In the genomic region with DNA sequence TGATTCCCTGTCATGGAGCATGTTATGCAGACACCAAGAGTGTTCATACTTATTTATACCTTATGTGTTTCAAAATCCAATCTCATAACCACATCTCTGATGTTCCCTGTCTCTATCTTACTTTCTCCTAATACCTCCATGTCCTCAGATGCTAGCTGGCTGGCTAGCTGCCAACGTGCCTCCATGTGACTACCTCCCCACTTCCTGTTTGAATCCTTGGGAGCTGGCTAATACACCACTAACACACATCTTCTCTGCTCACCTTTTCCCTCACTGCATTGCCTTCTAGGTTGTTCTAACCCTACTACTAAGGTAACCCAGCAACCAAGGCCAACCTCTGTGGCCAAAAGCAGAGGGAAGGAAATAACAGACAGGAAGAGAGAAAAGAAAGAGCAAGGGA, we compare ENCODE assay signal across 14 cellular contexts. TPM values are rescaled to one million over a fixed set of nuclear protein-coding genes. Genes with fewer than 3 reads are reported as not detected.
DNase-seq lines count a peak whose midpoint lies in the region; ATAC-seq, FAIRE-seq and TF ChIP-seq lines count a peak whose summit lies in the region.
"Had no signal": no experiment of that assay in that cellular context is flagged by ENCODE, and none has a peak within 500 bp of the region (broad histone marks: within the 10 kb centered on the region; RNA-seq: fewer than 3 reads in every experiment).

No MANE protein-coding gene starts in this region.

- no TSS peak for BruUV-seq in HepG2 (replicated peaks; lab: Mats Ljungman, UMichigan)

- H3K4me3 ChIP-seq in SK-N-SH (ENCODE audit: low read depth in 2 of 2, low read length in 1 of 2) (no peak overlapping the region), HepG2 (replicated peaks in 1 of 3; ENCODE audit: insufficient read depth in 1 of 3, low read depth in 2 of 3, low read length in 3 of 3) (no peak overlapping the region)
- H3K4me3 ChIP-seq: pancreas, uterus had no signal

- DNase-seq in SK-N-SH (peak; percentile 7), GM12891 (ENCODE audit: insufficient read length, low spot score) (no peak), T-cell (peak in 11 of 34 experiments; percentile 2 to 55 (median 37)), kidney tubule cell (ENCODE audit: low spot score) (peak; percentile 67), HepG2 (ENCODE audit: low spot score) (no peak), HTR-8/SVneo (ENCODE audit: insufficient read length, low spot score) (no peak), cerebellar cortex (ENCODE audit: low spot score) (no peak)
- DNase-seq: activated CD4-positive, alpha-beta memory T cell treated with anti-CD3 and anti-CD28 coated beads for 36 hours; NCI-H1105 treated with DMSO at 0.1 percent for 48 hours; uterus had no signal

- H2AFZ ChIP-seq in SK-N-SH (ENCODE audit: low read depth), result no peak overlapping the region
- no peak overlapping the region for H2AFZ ChIP-seq in HepG2 (ENCODE audit: low read length)

- H3K79me2 ChIP-seq in SK-N-SH (ENCODE audit: insufficient read depth) (no peaks in the 10 kb centered on the region), HepG2 (ENCODE audit: insufficient read depth, low read length) (no peaks in the 10 kb centered on the region)

- TF ChIP-seq CTCF in SK-N-SH (IDR thresholded peaks at IDR 0.05) (no peak), HepG2 (CRISPR knock-in tag; IDR thresholded peaks at IDR 0.05) (no peak)

- H3K27ac ChIP-seq in SK-N-SH (ENCODE audit: low read depth in 2 of 2, low read length in 1 of 2) (no peak overlapping the region), HepG2 (ENCODE audit: extremely low read length, insufficient read depth, low read length) (no peak overlapping the region)
- H3K27ac ChIP-seq: pancreas, uterus had no signal

- no peaks in the 10 kb centered on the region for H3F3A ChIP-seq in SK-N-SH (replicated peaks; ENCODE audit: insufficient read depth)

- CTCF ChIA-PET in SK-N-SH (lab: Yijun Ruan, JAX), result interaction anchor here (0.9 to 1.3 kb wide), 2 partner anchors 27 to 170 kb away, joined by 3 read pairs; a partner anchor contains a TSS
- CTCF ChIA-PET in T-cell (lab: Charles Lee), result no interaction called here
- CTCF ChIA-PET in HepG2 (lab: Yijun Ruan, JAX; ENCODE audit: low intra/inter-chr PET ratio, low total read pairs), result no interaction called here

- in situ Hi-C loops in HepG2 (cut with HindIII; ENCODE audit: extremely low pct_ligation_motif_present, low pct_unique_long_range_greater_than_20kb), result no loop called here

- FAIRE-seq in GM12891 (lab: Jason Lieb, UNC) (peak; percentile 51), HepG2 (lab: Jason Lieb, UNC) (no peak), HTR-8/SVneo (lab: Jason Lieb, UNC) (no peak)
- FAIRE-seq: pancreas, RCC 7860 had no signal

- H3K4me2 ChIP-seq in SK-N-SH (no peak overlapping the region), HepG2 (ENCODE audit: low read depth, low read length) (no peak overlapping the region)

- H3K27me3 Mint-ChIP-seq in T-cell, result no peaks in the 10 kb centered on the region
- H3K27me3 Mint-ChIP-seq: activated CD4-positive, alpha-beta memory T cell treated with anti-CD3 and anti-CD28 coated beads for 36 hours had no signal

- H4K20me1 ChIP-seq in SK-N-SH (ENCODE audit: insufficient read depth) (no peaks in the 10 kb centered on the region), HepG2 (ENCODE audit: insufficient read depth, low read length) (no peaks in the 10 kb centered on the region)

- ATAC-seq in SK-N-SH treated with all-trans-retinoic acid at 6 μM for 48 hours (no peak), T-cell (replicated peaks in 1 of 4) (peak in 2 of 4 experiments; percentile 35 to 52), HepG2 (no peak)
- ATAC-seq: pancreas had no signal

- intact Hi-C loops in HepG2 (cut with micrococcal nuclease; ENCODE audit: unreplicated experiment), result no loop called here

- H3K9ac ChIP-seq in SK-N-SH (no peak overlapping the region), HepG2 (ENCODE audit: insufficient read depth, low read depth, low read length) (no peak overlapping the region)

- peaks cover 71% of the 10 kb centered on the region for H3K36me3 Mint-ChIP-seq in T-cell

- H3K27ac Mint-ChIP-seq in T-cell, result peak overlapping the region; percentile 25 to 49
- H3K27ac Mint-ChIP-seq: activated CD4-positive, alpha-beta memory T cell treated with anti-CD3 and anti-CD28 coated beads for 36 hours had no signal

- peaks cover 32 to 36% (median 35%) of the 10 kb centered on the region in 3 donors for H3K4me1 Mint-ChIP-seq in T-cell

- H3K27me3 ChIP-seq in SK-N-SH (ENCODE audit: insufficient read depth) (no peaks in the 10 kb centered on the region), HepG2 (ENCODE audit: control insufficient read depth in 1 of 2, insufficient read depth in 2 of 2, low read length in 2 of 2) (no peaks in the 10 kb centered on the region)
- H3K27me3 ChIP-seq: pancreas, uterus had no signal

- TF ChIP-seq RAD21 in SK-N-SH (IDR thresholded peaks at IDR 0.05; ENCODE audit: low read length), result no peak
- TF ChIP-seq RAD21 in HepG2 (CRISPR knock-in tag; IDR thresholded peaks at IDR 0.05), result no peak

- H3K9me2 ChIP-seq in SK-N-SH, result 0 out of 2 replicates have a peak, but pooled peaks cover 5% of the 10 kb centered on the region

- POLR2A ChIA-PET in SK-N-SH (lab: Yijun Ruan, JAX), result no interaction called here
- POLR2A ChIA-PET in T-cell (lab: Charles Lee), result interaction anchor here in 1 of 2 donors (0.6 kb wide), 1 partner anchor 393 kb away, joined by 3 read pairs; no protein-coding TSS in a partner anchor
- POLR2A ChIA-PET in HepG2 (lab: Yijun Ruan, JAX), result no interaction called here

- H3K36me3 ChIP-seq in SK-N-SH (replicated peaks in 1 of 2; ENCODE audit: control insufficient read depth in 1 of 2, insufficient read depth in 2 of 2, low read length in 1 of 2), result peaks cover 0 to 5% of the 10 kb centered on the region in 2 experiments
- no peaks in the 10 kb centered on the region for H3K36me3 ChIP-seq in HepG2 (replicated peaks in 1 of 2; ENCODE audit: control insufficient read depth in 1 of 2, insufficient read depth in 2 of 2, low read length in 2 of 2)
- H3K36me3 ChIP-seq: pancreas, uterus had no signal

- TF ChIP-seq POLR2A in GM12891 (IDR thresholded peaks at IDR 0.05; ENCODE audit: low read depth, low read length), result no peak
- TF ChIP-seq POLR2A in HepG2 (IDR thresholded peaks at IDR 0.05; ENCODE audit: insufficient read depth in 1 of 2, low read depth in 2 of 2, low read length in 2 of 2), result no peak

- peaks cover 4 to 23% (median 17%) of the 10 kb centered on the region in 3 donors for H3K9me3 Mint-ChIP-seq in T-cell

- peak overlapping the region in 1 of 3 donors; percentile 0 for H3K4me3 Mint-ChIP-seq in T-cell
- H3K4me3 Mint-ChIP-seq: activated CD4-positive, alpha-beta memory T cell treated with anti-CD3 and anti-CD28 coated beads for 36 hours had no signal

- H3K4me1 ChIP-seq in SK-N-SH (ENCODE audit: control insufficient read depth in 1 of 2, insufficient read depth in 2 of 2, low read depth in 1 of 2, low read length in 1 of 2) (peaks cover 0 to 2% of the 10 kb centered on the region in 2 experiments; a peak in 1 of 4 replicates), HepG2 (ENCODE audit: insufficient read depth, low read length) (peaks cover 18% of the 10 kb centered on the region)
- H3K4me1 ChIP-seq: pancreas, uterus had no signal

- H3K9me3 ChIP-seq in SK-N-SH (0 out of 2 replicates have a peak, but pooled peaks cover 9% of the 10 kb centered on the region), HepG2 (ENCODE audit: low read length) (peaks cover 22% of the 10 kb centered on the region)
- H3K9me3 ChIP-seq: pancreas, uterus had no signal

- no peak for TF ChIP-seq EP300 in SK-N-SH (IDR thresholded peaks at IDR 0.05; ENCODE audit: borderline replicate concordance in 1 of 2, low read depth in 1 of 2, low read length in 1 of 2)
- no peak for TF ChIP-seq EP300 in HepG2 (IDR thresholded peaks at IDR 0.05; ENCODE audit: low read depth in 2 of 2, low read length in 2 of 2)
- no peak for TF ChIP-seq EP300 in HepG2 (CRISPR knock-in tag; IDR thresholded peaks at IDR 0.05; ENCODE audit: borderline replicate concordance)

- WGBS in SK-N-SH (ENCODE audit: low lambda C conversion rate), result 19% methylated on average over 1 of the region's 1 CpG
- whole genome bisulfite sequencing in HepG2 (ENCODE audit: low lambda C conversion rate), result 74% methylated on average over 1 of the region's 1 CpG

RNA-seq across cellular contexts. Expression of a gene that starts 27.3 kb away (rescaled TPM):
- polyA plus RNA-seq in SK-N-SH (2012; rRNA removed), result 14.6 and 15.7 TPM in 2 replicates
- 19.0 and 25.6 TPM in 2 replicates for polyA plus RNA-seq in SK-N-SH (2012; cell fraction: cytosol; rRNA removed)
- 12.0 and 13.5 TPM in 2 replicates for polyA plus RNA-seq in SK-N-SH (2012; cell fraction: nucleus; rRNA removed)
- polyA plus RNA-seq in GM12891 (2012; ENCODE audit: low read depth, missing spikeins), result 6.1 TPM
- total RNA-seq in T-cell, result 10 to 100 TPM; 17.4 to 24.7 (median 20.1) TPM
- total RNA-seq in HepG2 (2016; rRNA removed; fragmentation: Illumina TruSeq; extraction: Trizol), result 28.5 and 44.6 TPM in 2 replicates
- total RNA-seq in HepG2 (2016; cell fraction: cytosol; rRNA removed; fragmentation: Illumina TruSeq; extraction: Trizol; ENCODE audit: low read depth), result 2.1 and 3.3 TPM in 2 replicates
- 29.1 and 42.3 TPM in 2 replicates for total RNA-seq in HepG2 (2016; cell fraction: insoluble cytoplasmic fraction; rRNA removed; fragmentation: Illumina TruSeq; extraction: Trizol)
- total RNA-seq in HepG2 (2016; cell fraction: membrane; rRNA removed; fragmentation: Illumina TruSeq; extraction: Trizol), result 6.0 and 8.2 TPM in 2 replicates
- total RNA-seq in HepG2 (2016; cell fraction: nucleus; rRNA removed; fragmentation: Illumina TruSeq; extraction: Trizol), result 24.1 and 26.3 TPM in 2 replicates
- polyA plus RNA-seq in HepG2 (2011; rRNA removed), result 8.2 and 8.7 TPM in 2 replicates
- 7.3 and 7.4 TPM in 2 replicates for polyA plus RNA-seq in HepG2 (2011; cell fraction: cytosol; rRNA removed)
- polyA plus RNA-seq in HepG2 (2011; cell fraction: nucleus; rRNA removed), result 5.4 and 6.0 TPM in 2 replicates
- polyA plus RNA-seq in HepG2 (2012), result 8.6 and 11.7 TPM in 2 replicates
- polyA plus RNA-seq in HepG2 (2016; cell fraction: cytosol; fragmentation: Illumina TruSeq; extraction: Trizol; ENCODE audit: low read depth), result 1.1 and 1.6 TPM in 2 replicates
- polyA plus RNA-seq in HepG2 (2016; cell fraction: insoluble cytoplasmic fraction; fragmentation: Illumina TruSeq; extraction: Trizol; ENCODE audit: low read depth), result 22.6 and 24.7 TPM in 2 replicates
- polyA plus RNA-seq in HepG2 (2016; cell fraction: membrane; fragmentation: Illumina TruSeq; extraction: Trizol; ENCODE audit: low read depth), result 2.5 and 3.2 TPM in 2 replicates
- polyA plus RNA-seq in HepG2 (2016; cell fraction: nucleus; fragmentation: Illumina TruSeq; extraction: Trizol; ENCODE audit: insufficient read depth, low read depth), result 9.8 and 12.7 TPM in 2 replicates
- 22.5 and 23.7 TPM in 2 replicates for polyA minus RNA-seq in HepG2 (2011; rRNA and poly(A)+ RNA removed; ENCODE audit: low replicate concordance)
- polyA minus RNA-seq in HepG2 (2011; cell fraction: cytosol; rRNA and poly(A)+ RNA removed), result 13.7 and 14.7 TPM in 2 replicates
- 39.7 and 40.9 TPM in 2 replicates for polyA minus RNA-seq in HepG2 (2011; cell fraction: nucleus; rRNA and poly(A)+ RNA removed)

RNA-seq across cellular contexts. Expression of a gene that starts 39.3 kb away (rescaled TPM):
- not detected in 2 replicates for polyA plus RNA-seq in SK-N-SH (2012; rRNA removed)
- not detected in 2 replicates for polyA plus RNA-seq in SK-N-SH (2012; cell fraction: cytosol; rRNA removed)
- polyA plus RNA-seq in SK-N-SH (2012; cell fraction: nucleus; rRNA removed), result not detected in 2 replicates
- polyA plus RNA-seq in GM12891 (2012; ENCODE audit: low read depth, missing spikeins), result not detected
- not detected for total RNA-seq in T-cell
- total RNA-seq in HepG2 (2016; rRNA removed; fragmentation: Illumina TruSeq; extraction: Trizol), result not detected in 2 replicates
- total RNA-seq in HepG2 (2016; cell fraction: cytosol; rRNA removed; fragmentation: Illumina TruSeq; extraction: Trizol; ENCODE audit: low read depth), result not detected in 2 replicates
- not detected in 2 replicates for total RNA-seq in HepG2 (2016; cell fraction: insoluble cytoplasmic fraction; rRNA removed; fragmentation: Illumina TruSeq; extraction: Trizol)
- total RNA-seq in HepG2 (2016; cell fraction: membrane; rRNA removed; fragmentation: Illumina TruSeq; extraction: Trizol), result not detected in 2 replicates
- not detected in 2 replicates for total RNA-seq in HepG2 (2016; cell fraction: nucleus; rRNA removed; fragmentation: Illumina TruSeq; extraction: Trizol)
- not detected in 2 replicates for polyA plus RNA-seq in HepG2 (2011; rRNA removed)
- polyA plus RNA-seq in HepG2 (2011; cell fraction: cytosol; rRNA removed), result not detected in 2 replicates
- not detected in 2 replicates for polyA plus RNA-seq in HepG2 (2011; cell fraction: nucleus; rRNA removed)
- not detected in 2 replicates for polyA plus RNA-seq in HepG2 (2012)
- polyA plus RNA-seq in HepG2 (2016; cell fraction: cytosol; fragmentation: Illumina TruSeq; extraction: Trizol; ENCODE audit: low read depth), result not detected in 2 replicates
- polyA plus RNA-seq in HepG2 (2016; cell fraction: insoluble cytoplasmic fraction; fragmentation: Illumina TruSeq; extraction: Trizol; ENCODE audit: low read depth), result not detected in 2 replicates
- polyA plus RNA-seq in HepG2 (2016; cell fraction: membrane; fragmentation: Illumina TruSeq; extraction: Trizol; ENCODE audit: low read depth), result not detected in 2 replicates
- polyA plus RNA-seq in HepG2 (2016; cell fraction: nucleus; fragmentation: Illumina TruSeq; extraction: Trizol; ENCODE audit: insufficient read depth, low read depth), result not detected in 2 replicates
- polyA minus RNA-seq in HepG2 (2011; rRNA and poly(A)+ RNA removed; ENCODE audit: low replicate concordance), result not detected in 2 replicates
- not detected in 2 replicates for polyA minus RNA-seq in HepG2 (2011; cell fraction: cytosol; rRNA and poly(A)+ RNA removed)
- not detected in 2 replicates for polyA minus RNA-seq in HepG2 (2011; cell fraction: nucleus; rRNA and poly(A)+ RNA removed)
- total RNA-seq: activated CD4-positive, alpha-beta memory T cell treated with anti-CD3 and anti-CD28 coated beads for 36 hours; liver; pancreas; uterus had no signal
- polyA plus RNA-seq: liver, pancreas had no signal

RNA-seq across cellular contexts. Expression of a gene that starts 49.6 kb away (rescaled TPM):
- polyA plus RNA-seq in SK-N-SH (2012; rRNA removed), result not detected in 2 replicates
- not detected in 2 replicates for polyA plus RNA-seq in SK-N-SH (2012; cell fraction: cytosol; rRNA removed)
- polyA plus RNA-seq in SK-N-SH (2012; cell fraction: nucleus; rRNA removed), result not detected in 2 replicates
- polyA plus RNA-seq in GM12891 (2012; ENCODE audit: low read depth, missing spikeins), result not detected
- not detected for total RNA-seq in T-cell
- not detected in 2 replicates for total RNA-seq in HepG2 (2016; rRNA removed; fragmentation: Illumina TruSeq; extraction: Trizol)
- total RNA-seq in HepG2 (2016; cell fraction: cytosol; rRNA removed; fragmentation: Illumina TruSeq; extraction: Trizol; ENCODE audit: low read depth), result not detected in 2 replicates
- total RNA-seq in HepG2 (2016; cell fraction: insoluble cytoplasmic fraction; rRNA removed; fragmentation: Illumina TruSeq; extraction: Trizol), result not detected in 2 replicates
- total RNA-seq in HepG2 (2016; cell fraction: membrane; rRNA removed; fragmentation: Illumina TruSeq; extraction: Trizol), result not detected in 2 replicates
- total RNA-seq in HepG2 (2016; cell fraction: nucleus; rRNA removed; fragmentation: Illumina TruSeq; extraction: Trizol), result not detected in 2 replicates
- polyA plus RNA-seq in HepG2 (2011; rRNA removed), result not detected in 2 replicates
- polyA plus RNA-seq in HepG2 (2011; cell fraction: cytosol; rRNA removed), result not detected in 2 replicates
- polyA plus RNA-seq in HepG2 (2011; cell fraction: nucleus; rRNA removed), result not detected in 2 replicates
- polyA plus RNA-seq in HepG2 (2012), result not detected in 2 replicates
- polyA plus RNA-seq in HepG2 (2016; cell fraction: cytosol; fragmentation: Illumina TruSeq; extraction: Trizol; ENCODE audit: low read depth), result not detected in 2 replicates
- not detected in 2 replicates for polyA plus RNA-seq in HepG2 (2016; cell fraction: insoluble cytoplasmic fraction; fragmentation: Illumina TruSeq; extraction: Trizol; ENCODE audit: low read depth)
- polyA plus RNA-seq in HepG2 (2016; cell fraction: membrane; fragmentation: Illumina TruSeq; extraction: Trizol; ENCODE audit: low read depth), result not detected in 2 replicates
- not detected in 2 replicates for polyA plus RNA-seq in HepG2 (2016; cell fraction: nucleus; fragmentation: Illumina TruSeq; extraction: Trizol; ENCODE audit: insufficient read depth, low read depth)
- polyA minus RNA-seq in HepG2 (2011; rRNA and poly(A)+ RNA removed; ENCODE audit: low replicate concordance), result not detected in 2 replicates
- polyA minus RNA-seq in HepG2 (2011; cell fraction: cytosol; rRNA and poly(A)+ RNA removed), result not detected in 2 replicates
- polyA minus RNA-seq in HepG2 (2011; cell fraction: nucleus; rRNA and poly(A)+ RNA removed), result not detected in 2 replicates
- total RNA-seq: activated CD4-positive, alpha-beta memory T cell treated with anti-CD3 and anti-CD28 coated beads for 36 hours; liver; pancreas; uterus had no signal
- polyA plus RNA-seq: liver, pancreas had no signal

RNA-seq across cellular contexts. Expression of a gene that starts 54.7 kb away (rescaled TPM):
- 35.4 and 48.5 TPM in 2 replicates for polyA plus RNA-seq in SK-N-SH (2012; rRNA removed)
- polyA plus RNA-seq in SK-N-SH (2012; cell fraction: cytosol; rRNA removed), result 51.1 and 51.8 TPM in 2 replicates
- 23.1 and 38.6 TPM in 2 replicates for polyA plus RNA-seq in SK-N-SH (2012; cell fraction: nucleus; rRNA removed)
- polyA plus RNA-seq in GM12891 (2012; ENCODE audit: low read depth, missing spikeins), result 57.3 TPM
- 10 to 100 TPM; 20.6 to 25.5 (median 23.0) TPM for total RNA-seq in T-cell
- total RNA-seq in HepG2 (2016; rRNA removed; fragmentation: Illumina TruSeq; extraction: Trizol), result 98.3 and 110 TPM in 2 replicates
- 75.4 and 85.5 TPM in 2 replicates for total RNA-seq in HepG2 (2016; cell fraction: cytosol; rRNA removed; fragmentation: Illumina TruSeq; extraction: Trizol; ENCODE audit: low read depth)
- total RNA-seq in HepG2 (2016; cell fraction: insoluble cytoplasmic fraction; rRNA removed; fragmentation: Illumina TruSeq; extraction: Trizol), result 104 and 112 TPM in 2 replicates
- total RNA-seq in HepG2 (2016; cell fraction: membrane; rRNA removed; fragmentation: Illumina TruSeq; extraction: Trizol), result 171 and 187 TPM in 2 replicates
- total RNA-seq in HepG2 (2016; cell fraction: nucleus; rRNA removed; fragmentation: Illumina TruSeq; extraction: Trizol), result 99.1 and 105 TPM in 2 replicates
- polyA plus RNA-seq in HepG2 (2011; rRNA removed), result 101 and 125 TPM in 2 replicates
- 77.6 and 112 TPM in 2 replicates for polyA plus RNA-seq in HepG2 (2011; cell fraction: cytosol; rRNA removed)
- 39.1 and 52.4 TPM in 2 replicates for polyA plus RNA-seq in HepG2 (2011; cell fraction: nucleus; rRNA removed)
- 128 and 248 TPM in 2 replicates for polyA plus RNA-seq in HepG2 (2012)
- 78.2 and 81.7 TPM in 2 replicates for polyA plus RNA-seq in HepG2 (2016; cell fraction: cytosol; fragmentation: Illumina TruSeq; extraction: Trizol; ENCODE audit: low read depth)
- 105 and 127 TPM in 2 replicates for polyA plus RNA-seq in HepG2 (2016; cell fraction: insoluble cytoplasmic fraction; fragmentation: Illumina TruSeq; extraction: Trizol; ENCODE audit: low read depth)
- polyA plus RNA-seq in HepG2 (2016; cell fraction: membrane; fragmentation: Illumina TruSeq; extraction: Trizol; ENCODE audit: low read depth), result 158 and 172 TPM in 2 replicates
- polyA plus RNA-seq in HepG2 (2016; cell fraction: nucleus; fragmentation: Illumina TruSeq; extraction: Trizol; ENCODE audit: insufficient read depth, low read depth), result 120 and 124 TPM in 2 replicates
- 49.3 and 81.3 TPM in 2 replicates for polyA minus RNA-seq in HepG2 (2011; rRNA and poly(A)+ RNA removed; ENCODE audit: low replicate concordance)
- polyA minus RNA-seq in HepG2 (2011; cell fraction: cytosol; rRNA and poly(A)+ RNA removed), result 24.8 and 37.2 TPM in 2 replicates
- polyA minus RNA-seq in HepG2 (2011; cell fraction: nucleus; rRNA and poly(A)+ RNA removed), result 98.6 and 129 TPM in 2 replicates

RNA-seq across cellular contexts. Expression of a gene that starts 54.9 kb away (rescaled TPM):
- polyA plus RNA-seq in SK-N-SH (2012; rRNA removed) (not detected in 2 replicates), HepG2 (2011; rRNA removed) (not detected in 2 replicates)
- polyA plus RNA-seq in SK-N-SH (2012; cell fraction: cytosol; rRNA removed), result not detected in 2 replicates
- not detected in 2 replicates for polyA plus RNA-seq in SK-N-SH (2012; cell fraction: nucleus; rRNA removed)
- polyA plus RNA-seq in GM12891 (2012; ENCODE audit: low read depth, missing spikeins), result not detected
- total RNA-seq in T-cell (not detected), HepG2 (2016; rRNA removed; fragmentation: Illumina TruSeq; extraction: Trizol) (not detected in 2 replicates)
- not detected in 2 replicates for total RNA-seq in HepG2 (2016; cell fraction: cytosol; rRNA removed; fragmentation: Illumina TruSeq; extraction: Trizol; ENCODE audit: low read depth)
- not detected in 2 replicates for total RNA-seq in HepG2 (2016; cell fraction: insoluble cytoplasmic fraction; rRNA removed; fragmentation: Illumina TruSeq; extraction: Trizol)
- not detected in 2 replicates for total RNA-seq in HepG2 (2016; cell fraction: membrane; rRNA removed; fragmentation: Illumina TruSeq; extraction: Trizol)
- total RNA-seq in HepG2 (2016; cell fraction: nucleus; rRNA removed; fragmentation: Illumina TruSeq; extraction: Trizol), result not detected in 2 replicates
- not detected in 2 replicates for polyA plus RNA-seq in HepG2 (2011; cell fraction: cytosol; rRNA removed)
- polyA plus RNA-seq in HepG2 (2011; cell fraction: nucleus; rRNA removed), result not detected in 2 replicates
- not detected in 2 replicates for polyA plus RNA-seq in HepG2 (2012)
- polyA plus RNA-seq in HepG2 (2016; cell fraction: cytosol; fragmentation: Illumina TruSeq; extraction: Trizol; ENCODE audit: low read depth), result not detected in 2 replicates
- not detected in 2 replicates for polyA plus RNA-seq in HepG2 (2016; cell fraction: insoluble cytoplasmic fraction; fragmentation: Illumina TruSeq; extraction: Trizol; ENCODE audit: low read depth)
- polyA plus RNA-seq in HepG2 (2016; cell fraction: membrane; fragmentation: Illumina TruSeq; extraction: Trizol; ENCODE audit: low read depth), result not detected in 2 replicates
- not detected in 2 replicates for polyA plus RNA-seq in HepG2 (2016; cell fraction: nucleus; fragmentation: Illumina TruSeq; extraction: Trizol; ENCODE audit: insufficient read depth, low read depth)
- not detected in 2 replicates for polyA minus RNA-seq in HepG2 (2011; rRNA and poly(A)+ RNA removed; ENCODE audit: low replicate concordance)
- not detected in 2 replicates for polyA minus RNA-seq in HepG2 (2011; cell fraction: cytosol; rRNA and poly(A)+ RNA removed)
- polyA minus RNA-seq in HepG2 (2011; cell fraction: nucleus; rRNA and poly(A)+ RNA removed), result not detected in 2 replicates
- total RNA-seq: activated CD4-positive, alpha-beta memory T cell treated with anti-CD3 and anti-CD28 coated beads for 36 hours; liver; pancreas; uterus had no signal
- polyA plus RNA-seq: liver, pancreas had no signal

Comparison
In these comparisons a context has a peak if more than half of its experiments do, and no peak if none do; other contexts are left out.
1. DNase-seq: peak in SK-N-SH (single experiment) and kidney tubule cell (single experiment); none in GM12891 (single experiment), HepG2 (single experiment), HTR-8/SVneo (single experiment) and cerebellar cortex (single experiment).